In genomic region chr20:49893242-49894072, GRCh38 we compare ENCODE assay signal across 9 cellular contexts. TPM values are rescaled to one million over a fixed set of nuclear protein-coding genes. Genes with fewer than 3 reads are reported as not detected.
A peak's percentile ranks its signal among the peaks of the same experiment; 100 is the strongest.
DNase-seq lines count a peak whose midpoint lies in the region; ATAC-seq and TF ChIP-seq lines count a peak whose summit lies in the region.
"Had no signal": no experiment of that assay in that cellular context is flagged by ENCODE, and none has a peak within 500 bp of the region (broad histone marks: within the 10 kb centered on the region; RNA-seq: fewer than 3 reads in every experiment).

No MANE protein-coding gene starts in this region.

- no peak overlapping the region for H3K4me3 Mint-ChIP-seq in progenitor cell of endocrine pancreas (ENCODE audit: low read depth)

- H4K5ac ChIP-seq in IMR-90 (ENCODE audit: low read depth, low read length): no peak overlapping the region

- no peak overlapping the region for H2BK15ac ChIP-seq in IMR-90 (ENCODE audit: low read depth, low read length)

- peaks cover 1% of the 10 kb centered on the region for H3K36me3 Mint-ChIP-seq in progenitor cell of endocrine pancreas (ENCODE audit: insufficient read depth)

- H4K20me1 ChIP-seq in IMR-90 (ENCODE audit: insufficient read depth, low read length): 0 out of 2 replicates have a peak, but pooled peaks cover 6% of the 10 kb centered on the region

- POLR2A ChIA-PET in IMR-90 (lab: Charles Lee; ENCODE audit: unreplicated experiment): interaction anchor here (0.5 kb wide), 1 partner anchor 37 kb away, joined by 12 read pairs; no protein-coding TSS in a partner anchor

- no TSS peak for BruUV-seq in IMR-90 (replicated peaks; lab: Mats Ljungman, UMichigan)

- WGBS in IMR-90 (ENCODE audit: extremely low coverage in 2 of 2, insufficient read length in 1 of 2), 2 experiments: 79% methylated on average over 4 of the region's 12 CpGs; no CpG with 5 or more reads in 1 of the 2 experiments

- H3K27me3 Mint-ChIP-seq in progenitor cell of endocrine pancreas: no peaks in the 10 kb centered on the region

- dilution Hi-C loops in IMR-90 (cut with HindIII; ENCODE audit: low sequenced_read_pairs, unreplicated experiment): no loop called here

- no peak overlapping the region for H3K18ac ChIP-seq in IMR-90 (ENCODE audit: low read depth, low read length)

- peaks cover 8% of the 10 kb centered on the region for H3K4me1 Mint-ChIP-seq in progenitor cell of endocrine pancreas (ENCODE audit: low read depth)

- H3K4me1 ChIP-seq in IMR-90 (ENCODE audit: control insufficient read depth, insufficient read depth, low read length) (peaks cover 21% of the 10 kb centered on the region), adipocyte (ENCODE audit: control insufficient read depth, insufficient read depth, low read length) (peaks cover 42% of the 10 kb centered on the region), neutrophil (ENCODE audit: control insufficient read depth in 1 of 2, insufficient read depth in 1 of 2, low read depth in 1 of 2, low read length in 1 of 2) (peaks cover 83 to 94% of the 10 kb centered on the region in 2 experiments)

- no peak overlapping the region for H2BK20ac ChIP-seq in IMR-90 (ENCODE audit: low read depth, low read length)

- TF ChIP-seq CTCF in C4-2B (conservative IDR thresholded peaks at IDR 0.05) (no peak), IMR-90 (conservative IDR thresholded peaks at IDR 0.05; ENCODE audit: low read depth, low read length) (no peak), neutrophil (IDR thresholded peaks at IDR 0.05) (no peak), progenitor cell of endocrine pancreas (IDR thresholded peaks at IDR 0.05; ENCODE audit: unreplicated experiment) (no peak)

- CTCF ChIA-PET in IMR-90 (lab: Yijun Ruan, JAX): no interaction called here

- peak overlapping the region; percentile 80; the same call in 1 of the 2 replicates for H3K27ac ChIP-seq in C4-2B
- no peak overlapping the region for H3K27ac ChIP-seq in IMR-90 (ENCODE audit: insufficient read depth, low read length)
- peak overlapping the region; percentile 85 for H3K27ac ChIP-seq in neutrophil

- intact Hi-C loops in IMR-90 (cut with micrococcal nuclease): no loop called here

- no peaks in the 10 kb centered on the region for H3K9me3 Mint-ChIP-seq in progenitor cell of endocrine pancreas (ENCODE audit: low read depth)

- H2BK120ac ChIP-seq in IMR-90 (ENCODE audit: low read depth, low read length): no peak overlapping the region

- no peaks in the 10 kb centered on the region for H3K9me1 ChIP-seq in IMR-90 (ENCODE audit: insufficient read depth, low read length)

- H2BK5ac ChIP-seq in IMR-90 (ENCODE audit: low read depth, low read length, poor library complexity, severe bottlenecking): no peak overlapping the region

- H3K56ac ChIP-seq in IMR-90 (ENCODE audit: extremely low read depth, insufficient read depth, low read length): no peak overlapping the region

- H2AFZ ChIP-seq in IMR-90 (replicated peaks; ENCODE audit: low read length, poor library complexity): no peak overlapping the region

- no peak overlapping the region for H2AK9ac ChIP-seq in IMR-90 (replicated peaks; ENCODE audit: low read depth, low read length, poor library complexity)

- H3K9ac ChIP-seq in IMR-90 (ENCODE audit: low read depth, low read length): no peak overlapping the region
- peak overlapping the region; percentile 63 for H3K9ac ChIP-seq in adipocyte (ENCODE audit: low read length)

- no peak overlapping the region for H2AK5ac ChIP-seq in IMR-90 (ENCODE audit: low read depth, low read length)

- no peak overlapping the region for H3K14ac ChIP-seq in IMR-90 (replicated peaks; ENCODE audit: low read depth, low read length)

- H3K27ac Mint-ChIP-seq in progenitor cell of endocrine pancreas: no peak overlapping the region

- H3K4me3 ChIP-seq in IMR-90 (ENCODE audit: insufficient read depth, low read depth, low read length): no peak overlapping the region
- no peak overlapping the region for H3K4me3 ChIP-seq in adipocyte (ENCODE audit: low read length)
- H3K4me3 ChIP-seq in neutrophil (ENCODE audit: low read depth in 1 of 2, low read length in 1 of 2): no peak overlapping the region
- H3K4me3 ChIP-seq: transverse colon had no signal

- TF ChIP-seq RAD21 in IMR-90 (IDR thresholded peaks at IDR 0.05; ENCODE audit: low read length): no peak

- no peak overlapping the region for H3K4ac ChIP-seq in IMR-90 (ENCODE audit: low read depth, low read length)

- H3K27me3 ChIP-seq in IMR-90 (ENCODE audit: control insufficient read depth, insufficient read depth, low read length) (no peaks in the 10 kb centered on the region), adipocyte (replicated peaks; ENCODE audit: control insufficient read depth, insufficient read depth, low read length) (no peaks in the 10 kb centered on the region), neutrophil (no peaks in the 10 kb centered on the region)
- H3K27me3 ChIP-seq: transverse colon had no signal

- ATAC-seq in IMR-90 (ENCODE audit: low read depth) (peak; percentile 34; the same call in 1 of the 2 replicates), HG03521 (IDR thresholded peaks at IDR 0.05; ENCODE audit: unreplicated experiment) (no peak)

- 0 out of 2 replicates have a peak, but pooled peaks cover 1% of the 10 kb centered on the region for H3K36me3 ChIP-seq in IMR-90 (ENCODE audit: control insufficient read depth, insufficient read depth, low read length)
- peaks cover 10% of the 10 kb centered on the region for H3K36me3 ChIP-seq in adipocyte (ENCODE audit: control insufficient read depth, insufficient read depth, low read length, severe bottlenecking)
- peaks cover 8% of the 10 kb centered on the region for H3K36me3 ChIP-seq in neutrophil
- H3K36me3 ChIP-seq: transverse colon had no signal

- no peaks in the 10 kb centered on the region for H3K9me3 ChIP-seq in IMR-90 (ENCODE audit: control insufficient read depth, insufficient read depth, low read length)
- no peaks in the 10 kb centered on the region for H3K9me3 ChIP-seq in adipocyte (ENCODE audit: control insufficient read depth, low read length)
- H3K9me3 ChIP-seq in neutrophil: no peaks in the 10 kb centered on the region
- H3K9me3 ChIP-seq: transverse colon had no signal

- peak overlapping the region; percentile 60 for H3K4me2 ChIP-seq in IMR-90 (ENCODE audit: low read depth, low read length)

- no peak overlapping the region for H4K8ac ChIP-seq in IMR-90 (ENCODE audit: low read depth in 2 of 2, low read length in 2 of 2)

- H3K79me1 ChIP-seq in IMR-90 (ENCODE audit: low read depth in 1 of 2, low read length in 2 of 2): peaks cover 0 to 4% of the 10 kb centered on the region in 2 experiments; a peak in 1 of 4 replicates

- H3K23ac ChIP-seq in IMR-90 (ENCODE audit: low read depth, low read length): peak overlapping the region; percentile 3; the same call in 1 of the 2 replicates

- peak; percentile 14 for DNase-seq in IMR-90
- no peak for DNase-seq in adipocyte (ENCODE audit: low read depth)
- no peak for DNase-seq in mesenteric fat pad (ENCODE audit: low spot score)
- no peak for DNase-seq in inferior parietal cortex (ENCODE audit: extremely low spot score)
- no peak for DNase-seq in progenitor cell of endocrine pancreas (ENCODE audit: low spot score, unreplicated experiment)
- DNase-seq: transverse colon had no signal

- H4K91ac ChIP-seq in IMR-90 (ENCODE audit: insufficient read depth, low read depth, low read length): no peak overlapping the region

- in situ Hi-C loops in IMR-90 (cut with MboI; ENCODE audit: low sequenced_read_pairs): no loop called here

- no peak for TF ChIP-seq POLR2A in IMR-90 (IDR thresholded peaks at IDR 0.05; ENCODE audit: low read depth, low read length)

TF ChIP-seq in IMR-90, 13 proteins besides CTCF, POLR2A, EP300 and RAD21 (continues in another document):
- TF ChIP-seq BHLHE40 (IDR thresholded peaks at IDR 0.05; ENCODE audit: low read depth, low read length): no peak
- TF ChIP-seq SMC3 (IDR thresholded peaks at IDR 0.05; ENCODE audit: low read depth, low read length): no peak
- no peak for TF ChIP-seq CEBPB (IDR thresholded peaks at IDR 0.05; ENCODE audit: low read depth, low read length)
- no peak for TF ChIP-seq RFX5 (IDR thresholded peaks at IDR 0.05; ENCODE audit: low read depth, low read length)
- TF ChIP-seq NFE2L2 (IDR thresholded peaks at IDR 0.05; ENCODE audit: low read depth, low read length): no peak
- no peak for TF ChIP-seq MAZ (IDR thresholded peaks at IDR 0.05; ENCODE audit: borderline replicate concordance, low read depth, low read length)
- TF ChIP-seq CHD1 (IDR thresholded peaks at IDR 0.05; ENCODE audit: low read depth, low read length): no peak
- TF ChIP-seq USF2 (IDR thresholded peaks at IDR 0.05; ENCODE audit: low read depth, low read length): no peak
- TF ChIP-seq RCOR1 (IDR thresholded peaks at IDR 0.05; ENCODE audit: insufficient replicate concordance, low read length): no peak
- no peak for TF ChIP-seq ELK1 (IDR thresholded peaks at IDR 0.05; ENCODE audit: borderline replicate concordance, low read depth, low read length)
- TF ChIP-seq MAFK (IDR thresholded peaks at IDR 0.05; ENCODE audit: low read depth, low read length): no peak

RNA-seq across cellular contexts. Expression of gene SPATA2, which starts 21.9 kb away (rescaled TPM):
- total RNA-seq in IMR-90 (2012; rRNA removed) (1.3 and 1.4 TPM in 2 replicates), mesenteric fat pad (4.9 TPM), progenitor cell of endocrine pancreas (9.5 and 10.2 TPM in 2 replicates)
- polyA plus RNA-seq in IMR-90 (2012; rRNA removed): 4.4 and 4.5 TPM in 2 replicates
- polyA plus RNA-seq in IMR-90 (2012; cell fraction: cytosol; rRNA removed): 3.5 and 5.8 TPM in 2 replicates
- 5.9 and 9.4 TPM in 2 replicates for polyA plus RNA-seq in IMR-90 (2012; cell fraction: nucleus; rRNA removed; ENCODE audit: low replicate concordance)

RNA-seq across cellular contexts. Expression of gene RNF114, which starts 42.7 kb away (rescaled TPM):
- total RNA-seq in IMR-90 (2012; rRNA removed) (44.6 and 49.7 TPM in 2 replicates), mesenteric fat pad (59.9 TPM), progenitor cell of endocrine pancreas (56.6 and 62.3 TPM in 2 replicates)
- polyA plus RNA-seq in IMR-90 (2012; rRNA removed): 55.0 and 62.3 TPM in 2 replicates
- polyA plus RNA-seq in IMR-90 (2012; cell fraction: cytosol; rRNA removed): 122 and 166 TPM in 2 replicates
- 88.0 and 111 TPM in 2 replicates for polyA plus RNA-seq in IMR-90 (2012; cell fraction: nucleus; rRNA removed; ENCODE audit: low replicate concordance)
